1 cellular context compared by ENCODE assay signal in the genomic region with DNA sequence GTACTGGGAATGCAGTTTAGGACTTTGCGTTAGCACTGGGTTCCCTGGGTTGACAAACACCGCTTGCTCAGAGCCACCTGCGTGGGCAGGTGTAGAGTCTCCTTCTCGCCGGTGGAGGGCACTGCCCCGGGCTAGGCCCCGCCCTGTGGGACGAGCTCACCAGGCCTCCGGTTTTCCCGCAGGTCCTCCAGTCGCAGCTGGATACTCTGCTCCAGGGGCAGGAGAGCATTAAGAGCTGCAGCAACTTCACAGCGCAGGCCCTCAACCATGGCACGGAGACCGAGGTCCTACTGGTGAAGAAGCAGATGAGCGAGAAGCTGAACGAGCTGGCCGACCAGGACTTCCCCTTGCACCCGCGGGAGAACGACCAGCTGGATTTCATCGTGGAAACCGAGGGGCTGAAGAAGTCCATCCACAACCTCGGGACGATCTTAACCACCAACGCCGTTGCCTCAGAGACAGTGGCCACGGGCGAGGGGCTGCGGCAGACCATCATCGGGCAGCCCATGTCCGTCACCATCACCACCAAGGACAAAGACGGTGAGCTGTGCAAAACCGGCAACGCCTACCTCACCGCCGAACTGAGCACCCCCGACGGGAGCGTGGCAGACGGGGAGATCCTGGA.
TF ChIP-seq lines count a peak whose summit lies in the region.

No MANE protein-coding gene starts in this region.

TF ChIP-seq in GM23338, 12 proteins besides CTCF, POLR2A, EP300 and RAD21:
- TF ChIP-seq, protein P1, sequence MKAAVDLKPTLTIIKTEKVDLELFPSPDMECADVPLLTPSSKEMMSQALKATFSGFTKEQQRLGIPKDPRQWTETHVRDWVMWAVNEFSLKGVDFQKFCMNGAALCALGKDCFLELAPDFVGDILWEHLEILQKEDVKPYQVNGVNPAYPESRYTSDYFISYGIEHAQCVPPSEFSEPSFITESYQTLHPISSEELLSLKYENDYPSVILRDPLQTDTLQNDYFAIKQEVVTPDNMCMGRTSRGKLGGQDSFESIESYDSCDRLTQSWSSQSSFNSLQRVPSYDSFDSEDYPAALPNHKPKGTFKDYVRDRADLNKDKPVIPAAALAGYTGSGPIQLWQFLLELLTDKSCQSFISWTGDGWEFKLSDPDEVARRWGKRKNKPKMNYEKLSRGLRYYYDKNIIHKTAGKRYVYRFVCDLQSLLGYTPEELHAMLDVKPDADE (IDR thresholded peaks at IDR 0.05): no peak
- TF ChIP-seq NANOG (IDR thresholded peaks at IDR 0.05; ENCODE audit: borderline replicate concordance) (no peak), CREB1 (CRISPR knock-in tag; IDR thresholded peaks at IDR 0.05; ENCODE audit: low read depth) (no peak), JUNB (IDR thresholded peaks at IDR 0.05; ENCODE audit: unreplicated experiment) (no peak), POLR2AphosphoS5 (IDR thresholded peaks at IDR 0.05; ENCODE audit: low read depth) (no peak), EZH2 (IDR thresholded peaks at IDR 0.05; ENCODE audit: low read depth, unreplicated experiment) (no peak), ZNF114 (CRISPR knock-in tag; IDR thresholded peaks at IDR 0.05) (no peak), EZH2phosphoT487 (IDR thresholded peaks at IDR 0.05; ENCODE audit: unreplicated experiment) (no peak), STAT1 (IDR thresholded peaks at IDR 0.05; ENCODE audit: unreplicated experiment) (no peak), ZNF331 (CRISPR knock-in tag; IDR thresholded peaks at IDR 0.05; ENCODE audit: low read depth) (no peak)
- TF ChIP-seq, protein P2, sequence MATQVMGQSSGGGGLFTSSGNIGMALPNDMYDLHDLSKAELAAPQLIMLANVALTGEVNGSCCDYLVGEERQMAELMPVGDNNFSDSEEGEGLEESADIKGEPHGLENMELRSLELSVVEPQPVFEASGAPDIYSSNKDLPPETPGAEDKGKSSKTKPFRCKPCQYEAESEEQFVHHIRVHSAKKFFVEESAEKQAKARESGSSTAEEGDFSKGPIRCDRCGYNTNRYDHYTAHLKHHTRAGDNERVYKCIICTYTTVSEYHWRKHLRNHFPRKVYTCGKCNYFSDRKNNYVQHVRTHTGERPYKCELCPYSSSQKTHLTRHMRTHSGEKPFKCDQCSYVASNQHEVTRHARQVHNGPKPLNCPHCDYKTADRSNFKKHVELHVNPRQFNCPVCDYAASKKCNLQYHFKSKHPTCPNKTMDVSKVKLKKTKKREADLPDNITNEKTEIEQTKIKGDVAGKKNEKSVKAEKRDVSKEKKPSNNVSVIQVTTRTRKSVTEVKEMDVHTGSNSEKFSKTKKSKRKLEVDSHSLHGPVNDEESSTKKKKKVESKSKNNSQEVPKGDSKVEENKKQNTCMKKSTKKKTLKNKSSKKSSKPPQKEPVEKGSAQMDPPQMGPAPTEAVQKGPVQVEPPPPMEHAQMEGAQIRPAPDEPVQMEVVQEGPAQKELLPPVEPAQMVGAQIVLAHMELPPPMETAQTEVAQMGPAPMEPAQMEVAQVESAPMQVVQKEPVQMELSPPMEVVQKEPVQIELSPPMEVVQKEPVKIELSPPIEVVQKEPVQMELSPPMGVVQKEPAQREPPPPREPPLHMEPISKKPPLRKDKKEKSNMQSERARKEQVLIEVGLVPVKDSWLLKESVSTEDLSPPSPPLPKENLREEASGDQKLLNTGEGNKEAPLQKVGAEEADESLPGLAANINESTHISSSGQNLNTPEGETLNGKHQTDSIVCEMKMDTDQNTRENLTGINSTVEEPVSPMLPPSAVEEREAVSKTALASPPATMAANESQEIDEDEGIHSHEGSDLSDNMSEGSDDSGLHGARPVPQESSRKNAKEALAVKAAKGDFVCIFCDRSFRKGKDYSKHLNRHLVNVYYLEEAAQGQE (IDR thresholded peaks at IDR 0.05; ENCODE audit: unreplicated experiment): no peak
- TF ChIP-seq, protein P3, sequence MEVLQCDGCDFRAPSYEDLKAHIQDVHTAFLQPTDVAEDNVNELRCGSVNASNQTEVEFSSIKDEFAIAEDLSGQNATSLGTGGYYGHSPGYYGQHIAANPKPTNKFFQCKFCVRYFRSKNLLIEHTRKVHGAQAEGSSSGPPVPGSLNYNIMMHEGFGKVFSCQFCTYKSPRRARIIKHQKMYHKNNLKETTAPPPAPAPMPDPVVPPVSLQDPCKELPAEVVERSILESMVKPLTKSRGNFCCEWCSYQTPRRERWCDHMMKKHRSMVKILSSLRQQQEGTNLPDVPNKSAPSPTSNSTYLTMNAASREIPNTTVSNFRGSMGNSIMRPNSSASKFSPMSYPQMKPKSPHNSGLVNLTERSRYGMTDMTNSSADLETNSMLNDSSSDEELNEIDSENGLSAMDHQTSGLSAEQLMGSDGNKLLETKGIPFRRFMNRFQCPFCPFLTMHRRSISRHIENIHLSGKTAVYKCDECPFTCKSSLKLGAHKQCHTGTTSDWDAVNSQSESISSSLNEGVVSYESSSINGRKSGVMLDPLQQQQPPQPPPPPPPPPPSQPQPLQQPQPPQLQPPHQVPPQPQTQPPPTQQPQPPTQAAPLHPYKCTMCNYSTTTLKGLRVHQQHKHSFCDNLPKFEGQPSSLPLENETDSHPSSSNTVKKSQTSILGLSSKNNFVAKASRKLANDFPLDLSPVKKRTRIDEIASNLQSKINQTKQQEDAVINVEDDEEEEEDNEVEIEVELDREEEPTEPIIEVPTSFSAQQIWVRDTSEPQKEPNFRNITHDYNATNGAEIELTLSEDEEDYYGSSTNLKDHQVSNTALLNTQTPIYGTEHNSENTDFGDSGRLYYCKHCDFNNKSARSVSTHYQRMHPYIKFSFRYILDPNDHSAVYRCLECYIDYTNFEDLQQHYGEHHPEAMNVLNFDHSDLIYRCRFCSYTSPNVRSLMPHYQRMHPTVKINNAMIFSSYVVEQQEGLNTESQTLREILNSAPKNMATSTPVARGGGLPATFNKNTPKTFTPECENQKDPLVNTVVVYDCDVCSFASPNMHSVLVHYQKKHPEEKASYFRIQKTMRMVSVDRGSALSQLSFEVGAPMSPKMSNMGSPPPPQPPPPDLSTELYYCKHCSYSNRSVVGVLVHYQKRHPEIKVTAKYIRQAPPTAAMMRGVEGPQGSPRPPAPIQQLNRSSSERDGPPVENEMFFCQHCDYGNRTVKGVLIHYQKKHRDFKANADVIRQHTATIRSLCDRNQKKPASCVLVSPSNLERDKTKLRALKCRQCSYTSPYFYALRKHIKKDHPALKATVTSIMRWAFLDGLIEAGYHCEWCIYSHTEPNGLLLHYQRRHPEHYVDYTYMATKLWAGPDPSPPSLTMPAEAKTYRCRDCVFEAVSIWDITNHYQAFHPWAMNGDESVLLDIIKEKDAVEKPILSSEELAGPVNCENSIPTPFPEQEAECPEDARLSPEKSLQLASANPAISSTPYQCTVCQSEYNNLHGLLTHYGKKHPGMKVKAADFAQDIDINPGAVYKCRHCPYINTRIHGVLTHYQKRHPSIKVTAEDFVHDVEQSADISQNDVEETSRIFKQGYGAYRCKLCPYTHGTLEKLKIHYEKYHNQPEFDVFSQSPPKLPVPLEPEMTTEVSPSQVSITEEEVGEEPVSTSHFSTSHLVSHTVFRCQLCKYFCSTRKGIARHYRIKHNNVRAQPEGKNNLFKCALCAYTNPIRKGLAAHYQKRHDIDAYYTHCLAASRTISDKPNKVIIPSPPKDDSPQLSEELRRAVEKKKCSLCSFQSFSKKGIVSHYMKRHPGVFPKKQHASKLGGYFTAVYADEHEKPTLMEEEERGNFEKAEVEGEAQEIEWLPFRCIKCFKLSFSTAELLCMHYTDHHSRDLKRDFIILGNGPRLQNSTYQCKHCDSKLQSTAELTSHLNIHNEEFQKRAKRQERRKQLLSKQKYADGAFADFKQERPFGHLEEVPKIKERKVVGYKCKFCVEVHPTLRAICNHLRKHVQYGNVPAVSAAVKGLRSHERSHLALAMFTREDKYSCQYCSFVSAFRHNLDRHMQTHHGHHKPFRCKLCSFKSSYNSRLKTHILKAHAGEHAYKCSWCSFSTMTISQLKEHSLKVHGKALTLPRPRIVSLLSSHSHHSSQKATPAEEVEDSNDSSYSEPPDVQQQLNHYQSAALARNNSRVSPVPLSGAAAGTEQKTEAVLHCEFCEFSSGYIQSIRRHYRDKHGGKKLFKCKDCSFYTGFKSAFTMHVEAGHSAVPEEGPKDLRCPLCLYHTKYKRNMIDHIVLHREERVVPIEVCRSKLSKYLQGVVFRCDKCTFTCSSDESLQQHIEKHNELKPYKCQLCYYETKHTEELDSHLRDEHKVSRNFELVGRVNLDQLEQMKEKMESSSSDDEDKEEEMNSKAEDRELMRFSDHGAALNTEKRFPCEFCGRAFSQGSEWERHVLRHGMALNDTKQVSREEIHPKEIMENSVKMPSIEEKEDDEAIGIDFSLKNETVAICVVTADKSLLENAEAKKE (CRISPR knock-in tag; IDR thresholded peaks at IDR 0.05): no peak
